ENCODE assay signal across 1 cellular context in the genomic region with DNA sequence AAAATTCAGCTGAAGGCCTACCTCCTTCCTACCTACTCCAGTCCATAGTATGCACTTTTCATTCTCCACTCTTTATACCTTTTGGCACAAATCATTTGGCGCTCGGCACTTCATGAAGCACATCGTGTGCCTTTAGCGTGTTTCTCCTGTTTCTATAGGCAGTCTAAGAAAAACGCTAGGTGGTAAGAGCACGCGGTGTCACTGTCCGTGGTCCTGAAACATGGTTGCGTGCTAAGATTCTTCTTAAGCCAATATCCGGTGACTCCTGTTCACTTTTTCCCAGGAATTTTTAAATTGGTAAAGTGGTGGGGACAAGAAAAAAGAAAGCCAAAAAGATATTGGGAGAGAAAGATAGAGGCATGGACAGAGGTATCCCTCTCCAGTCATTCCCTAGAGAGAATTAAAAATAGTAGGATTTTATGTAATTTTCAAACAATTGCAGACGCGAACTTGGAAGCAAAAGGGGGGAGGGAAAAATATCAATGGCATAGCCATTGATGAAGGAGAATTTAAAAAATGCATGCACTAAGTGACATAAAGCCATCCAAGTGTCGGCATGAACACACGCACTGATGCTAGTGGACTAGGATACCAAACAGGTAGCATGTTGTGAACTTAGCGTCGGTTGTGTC.
TF ChIP-seq lines count a peak whose summit lies in the region.

No MANE protein-coding gene starts in this region.

TF ChIP-seq in SK-N-SH, 30 proteins besides CTCF, POLR2A, EP300 and RAD21 (continued from another document):
- TF ChIP-seq, protein P1, sequence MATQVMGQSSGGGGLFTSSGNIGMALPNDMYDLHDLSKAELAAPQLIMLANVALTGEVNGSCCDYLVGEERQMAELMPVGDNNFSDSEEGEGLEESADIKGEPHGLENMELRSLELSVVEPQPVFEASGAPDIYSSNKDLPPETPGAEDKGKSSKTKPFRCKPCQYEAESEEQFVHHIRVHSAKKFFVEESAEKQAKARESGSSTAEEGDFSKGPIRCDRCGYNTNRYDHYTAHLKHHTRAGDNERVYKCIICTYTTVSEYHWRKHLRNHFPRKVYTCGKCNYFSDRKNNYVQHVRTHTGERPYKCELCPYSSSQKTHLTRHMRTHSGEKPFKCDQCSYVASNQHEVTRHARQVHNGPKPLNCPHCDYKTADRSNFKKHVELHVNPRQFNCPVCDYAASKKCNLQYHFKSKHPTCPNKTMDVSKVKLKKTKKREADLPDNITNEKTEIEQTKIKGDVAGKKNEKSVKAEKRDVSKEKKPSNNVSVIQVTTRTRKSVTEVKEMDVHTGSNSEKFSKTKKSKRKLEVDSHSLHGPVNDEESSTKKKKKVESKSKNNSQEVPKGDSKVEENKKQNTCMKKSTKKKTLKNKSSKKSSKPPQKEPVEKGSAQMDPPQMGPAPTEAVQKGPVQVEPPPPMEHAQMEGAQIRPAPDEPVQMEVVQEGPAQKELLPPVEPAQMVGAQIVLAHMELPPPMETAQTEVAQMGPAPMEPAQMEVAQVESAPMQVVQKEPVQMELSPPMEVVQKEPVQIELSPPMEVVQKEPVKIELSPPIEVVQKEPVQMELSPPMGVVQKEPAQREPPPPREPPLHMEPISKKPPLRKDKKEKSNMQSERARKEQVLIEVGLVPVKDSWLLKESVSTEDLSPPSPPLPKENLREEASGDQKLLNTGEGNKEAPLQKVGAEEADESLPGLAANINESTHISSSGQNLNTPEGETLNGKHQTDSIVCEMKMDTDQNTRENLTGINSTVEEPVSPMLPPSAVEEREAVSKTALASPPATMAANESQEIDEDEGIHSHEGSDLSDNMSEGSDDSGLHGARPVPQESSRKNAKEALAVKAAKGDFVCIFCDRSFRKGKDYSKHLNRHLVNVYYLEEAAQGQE (IDR thresholded peaks at IDR 0.05; ENCODE audit: low read depth, low read length) = peak; percentile 90
- TF ChIP-seq, protein P2, sequence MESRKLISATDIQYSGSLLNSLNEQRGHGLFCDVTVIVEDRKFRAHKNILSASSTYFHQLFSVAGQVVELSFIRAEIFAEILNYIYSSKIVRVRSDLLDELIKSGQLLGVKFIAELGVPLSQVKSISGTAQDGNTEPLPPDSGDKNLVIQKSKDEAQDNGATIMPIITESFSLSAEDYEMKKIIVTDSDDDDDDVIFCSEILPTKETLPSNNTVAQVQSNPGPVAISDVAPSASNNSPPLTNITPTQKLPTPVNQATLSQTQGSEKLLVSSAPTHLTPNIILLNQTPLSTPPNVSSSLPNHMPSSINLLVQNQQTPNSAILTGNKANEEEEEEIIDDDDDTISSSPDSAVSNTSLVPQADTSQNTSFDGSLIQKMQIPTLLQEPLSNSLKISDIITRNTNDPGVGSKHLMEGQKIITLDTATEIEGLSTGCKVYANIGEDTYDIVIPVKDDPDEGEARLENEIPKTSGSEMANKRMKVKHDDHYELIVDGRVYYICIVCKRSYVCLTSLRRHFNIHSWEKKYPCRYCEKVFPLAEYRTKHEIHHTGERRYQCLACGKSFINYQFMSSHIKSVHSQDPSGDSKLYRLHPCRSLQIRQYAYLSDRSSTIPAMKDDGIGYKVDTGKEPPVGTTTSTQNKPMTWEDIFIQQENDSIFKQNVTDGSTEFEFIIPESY (IDR thresholded peaks at IDR 0.05; ENCODE audit: borderline replicate concordance, low read depth) = no peak
- TF ChIP-seq TCF12 (IDR thresholded peaks at IDR 0.05) (no peak), RCOR1 (IDR thresholded peaks at IDR 0.05; ENCODE audit: low read length) (no peak), FOXM1 (IDR thresholded peaks at IDR 0.05; ENCODE audit: low read depth) (no peak), EZH2phosphoT487 (IDR thresholded peaks at IDR 0.05; ENCODE audit: borderline replicate concordance, low read depth) (no peak)
- TF ChIP-seq, protein P3, sequence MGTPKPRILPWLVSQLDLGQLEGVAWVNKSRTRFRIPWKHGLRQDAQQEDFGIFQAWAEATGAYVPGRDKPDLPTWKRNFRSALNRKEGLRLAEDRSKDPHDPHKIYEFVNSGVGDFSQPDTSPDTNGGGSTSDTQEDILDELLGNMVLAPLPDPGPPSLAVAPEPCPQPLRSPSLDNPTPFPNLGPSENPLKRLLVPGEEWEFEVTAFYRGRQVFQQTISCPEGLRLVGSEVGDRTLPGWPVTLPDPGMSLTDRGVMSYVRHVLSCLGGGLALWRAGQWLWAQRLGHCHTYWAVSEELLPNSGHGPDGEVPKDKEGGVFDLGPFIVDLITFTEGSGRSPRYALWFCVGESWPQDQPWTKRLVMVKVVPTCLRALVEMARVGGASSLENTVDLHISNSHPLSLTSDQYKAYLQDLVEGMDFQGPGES (IDR thresholded peaks at IDR 0.05; ENCODE audit: low read depth, low read length) = no peak
